In genomic region chr2:212974692-212975091, GRCh38 we compare ENCODE assay signal across 13 cellular contexts.
A peak's percentile ranks its signal among the peaks of the same experiment; 100 is the strongest.
DNase-seq lines count a peak whose midpoint lies in the region; ATAC-seq and TF ChIP-seq lines count a peak whose summit lies in the region.
"Had no signal": no experiment of that assay in that cellular context is flagged by ENCODE, and none has a peak within 500 bp of the region (broad histone marks: within the 10 kb centered on the region; RNA-seq: fewer than 3 reads in every experiment).

No MANE protein-coding gene starts in this region.

- H3K4me3 ChIP-seq in cardiac muscle cell (no peak overlapping the region), astrocyte of the cerebellum (ENCODE audit: low read depth, low read length) (no peak overlapping the region)

- DNase-seq in cardiac muscle cell (ENCODE audit: low read depth in 1 of 2, low spot score in 1 of 2) (peak in 1 of 2 donors; percentile 77), Right ventricle myocardium inferior (ENCODE audit: missing footprints) (no peak), astrocyte of the cerebellum (ENCODE audit: low read depth) (peak; percentile 16), iris pigment epithelial cell (ENCODE audit: low read depth) (peak; percentile 94), NOMO-1 treated with dmso at 0.1 percent for 144 hours (lab: John Stamatoyannopoulos, UW; ENCODE audit: unreplicated experiment) (no peak), activated gamma-delta T cell (lab: John Stamatoyannopoulos, UW) (no peak)
- DNase-seq in stimulated activated CD4-positive, alpha-beta T cell treated with anti-CD3 and anti-CD28 coated beads, Interleukin-2, amount 100 ng/mL, for 24 hours: no peak
- DNase-seq: ACHN; activated effector memory CD4-positive, alpha-beta T cell treated with anti-CD3 and anti-CD28 coated beads, Interleukin-2, amount 50 U/mL, for 16 hours; effector memory CD4-positive, alpha-beta T cell; NCI-H1930 had no signal

- peak overlapping the region; percentile 19 for H3K27ac ChIP-seq in cardiac muscle cell
- H3K27ac ChIP-seq: RWPE1 had no signal

- intact Hi-C loops in Right ventricle myocardium inferior (cut with DNase I): no loop called here

- in situ Hi-C loops in astrocyte of the cerebellum (cut with HindIII; ENCODE audit: low sequenced_read_pairs): no loop called here

- no peaks in the 10 kb centered on the region for H3K36me3 ChIP-seq in cardiac muscle cell

- H3K9me3 ChIP-seq in cardiac muscle cell (ENCODE audit: low read depth): no peaks in the 10 kb centered on the region

- H3K27me3 ChIP-seq in cardiac muscle cell: no peaks in the 10 kb centered on the region

- H3K4me1 ChIP-seq in cardiac muscle cell (ENCODE audit: low read depth): peaks cover 35% of the 10 kb centered on the region

- TF ChIP-seq CTCF in cardiac muscle cell (IDR thresholded peaks at IDR 0.05; ENCODE audit: low read depth, low read length): no peak
- no peak for TF ChIP-seq CTCF in astrocyte of the cerebellum (IDR thresholded peaks at IDR 0.05; ENCODE audit: low read depth, low read length, missing control alignments)

- ATAC-seq in Right ventricle myocardium inferior: no peak
- ATAC-seq in HG03280 (IDR thresholded peaks at IDR 0.05; ENCODE audit: unreplicated experiment): no peak

Comparison
In these comparisons a context has a peak if more than half of its experiments do, and no peak if none do; other contexts are left out.
1. DNase-seq: peak in astrocyte of the cerebellum (single experiment) and iris pigment epithelial cell (single experiment); none in Right ventricle myocardium inferior (single experiment), stimulated activated CD4-positive, alpha-beta T cell treated with anti-CD3 and anti-CD28 coated beads, Interleukin-2, amount 100 ng/mL, for 24 hours (0 of 2), NOMO-1 treated with dmso at 0.1 percent for 144 hours (single experiment) and activated gamma-delta T cell (single experiment).